ENCODE assay signal across 14 cellular contexts in genomic region chr16:67001726-67002125, GRCh38. TPM values are rescaled to one million over a fixed set of nuclear protein-coding genes. Genes with fewer than 3 reads are reported as not detected.
DNase-seq lines count a peak whose midpoint lies in the region; ATAC-seq, FAIRE-seq and TF ChIP-seq lines count a peak whose summit lies in the region.
"Had no signal": no experiment of that assay in that cellular context is flagged by ENCODE, and none has a peak within 500 bp of the region (broad histone marks: within the 10 kb centered on the region; RNA-seq: fewer than 3 reads in every experiment).

No MANE protein-coding gene starts in this region.

- H2AFZ ChIP-seq in HepG2 (ENCODE audit: low read length) = no peak overlapping the region

- peaks cover 47% of the 10 kb centered on the region for H3K36me3 Mint-ChIP-seq in activated CD4-positive, alpha-beta memory T cell treated with anti-CD3 and anti-CD28 coated beads, Interleukin-2, amount 10 ng/mL, durations not matched to agents 7 days and 5 days (ENCODE audit: low read depth)

- no peaks in the 10 kb centered on the region for H3K36me3 ChIP-seq in HepG2 (replicated peaks in 1 of 2; ENCODE audit: control insufficient read depth in 1 of 2, insufficient read depth in 2 of 2, low read length in 2 of 2)
- H3K36me3 ChIP-seq in right lobe of liver = peaks cover 0 to 8% (median 0%) of the 10 kb centered on the region in 4 donors
- H3K36me3 ChIP-seq: HAP-1 had no signal

- no peaks in the 10 kb centered on the region for H3K79me2 ChIP-seq in HepG2 (ENCODE audit: insufficient read depth, low read length)

- H3K4me3 ChIP-seq in HepG2 (replicated peaks in 1 of 3; ENCODE audit: insufficient read depth in 1 of 3, low read depth in 2 of 3, low read length in 3 of 3) (no peak overlapping the region), right lobe of liver (no peak overlapping the region)
- H3K4me3 ChIP-seq: body of pancreas, HAP-1 had no signal

- intact Hi-C loops in HepG2 (cut with micrococcal nuclease; ENCODE audit: unreplicated experiment) = no loop called here
- intact Hi-C loops in right lobe of liver (cut with DNase I) = no loop called here

- peaks cover 27% of the 10 kb centered on the region for H3K4me1 ChIP-seq in HepG2 (ENCODE audit: insufficient read depth, low read length)
- peaks cover 0 to 10% (median 4%) of the 10 kb centered on the region in 4 donors for H3K4me1 ChIP-seq in right lobe of liver
- H3K4me1 ChIP-seq: HAP-1 had no signal

- no TSS peak for BruUV-seq in HepG2 (replicated peaks; lab: Mats Ljungman, UMichigan)

- CTCF ChIA-PET in HepG2 (lab: Yijun Ruan, JAX; ENCODE audit: low intra/inter-chr PET ratio, low total read pairs) = interaction anchor here (0.6 kb wide), 1 partner anchor 1063 kb away, joined by 3 read pairs; no protein-coding TSS in a partner anchor
- CTCF ChIA-PET in activated CD4-positive, alpha-beta memory T cell treated with anti-CD3 and anti-CD28 coated beads, Interleukin-2, amount 10 ng/mL, durations not matched to agents 7 days and 5 days (lab: Charles Lee) = interaction anchor here (1.3 kb wide), 1 partner anchor 41 kb away, joined by 3 read pairs; the partner anchor contains the start of gene CES3

- DNase-seq in HepG2 (ENCODE audit: low spot score) (no peak), right lobe of liver (no peak), kidney glomerular epithelial cell (lab: John Stamatoyannopoulos, UW) (peak; percentile 10), UCSD-AML1 (lab: John Stamatoyannopoulos, UW; ENCODE audit: unreplicated experiment) (no peak), germinal center (ENCODE audit: low spot score) (no peak)
- no peak for DNase-seq in activated CD4-positive, alpha-beta memory T cell treated with anti-CD3 and anti-CD28 coated beads, Interleukin-2, amount 10 ng/mL, durations not matched to agents 7 days and 5 days
- DNase-seq: body of pancreas; PC-3; stimulated activated CD4-positive, alpha-beta T cell treated with anti-CD3 and anti-CD28 coated beads, Interleukin-1b, Interleukin-23, amount 100 ng/mL, for 48 hours; T1000 had no signal

- H3K27me3 Mint-ChIP-seq in activated CD4-positive, alpha-beta memory T cell treated with anti-CD3 and anti-CD28 coated beads, Interleukin-2, amount 10 ng/mL, durations not matched to agents 7 days and 5 days = no peaks in the 10 kb centered on the region
- H3K27me3 Mint-ChIP-seq: stimulated activated memory B cell treated with anti-CD40 and anti-IgM and Interleukin-4, amounts not matched to agents 10 μg/mL and 1 μg/mL and 100 μg/mL, for 72 hours had no signal

- peak overlapping the region; percentile 38 for H3K27ac Mint-ChIP-seq in activated CD4-positive, alpha-beta memory T cell treated with anti-CD3 and anti-CD28 coated beads, Interleukin-2, amount 10 ng/mL, durations not matched to agents 7 days and 5 days
- H3K27ac Mint-ChIP-seq: stimulated activated memory B cell treated with anti-CD40 and anti-IgM and Interleukin-4, amounts not matched to agents 10 μg/mL and 1 μg/mL and 100 μg/mL, for 72 hours had no signal

- H3K9me3 Mint-ChIP-seq in activated CD4-positive, alpha-beta memory T cell treated with anti-CD3 and anti-CD28 coated beads, Interleukin-2, amount 10 ng/mL, durations not matched to agents 7 days and 5 days = no peaks in the 10 kb centered on the region
- H3K9me3 Mint-ChIP-seq: stimulated activated memory B cell treated with anti-CD40 and anti-IgM and Interleukin-4, amounts not matched to agents 10 μg/mL and 1 μg/mL and 100 μg/mL, for 72 hours had no signal

- TF ChIP-seq POLR2A in HepG2 (IDR thresholded peaks at IDR 0.05; ENCODE audit: insufficient read depth in 1 of 2, low read depth in 2 of 2, low read length in 2 of 2) (no peak), right lobe of liver (IDR thresholded peaks at IDR 0.05) (no peak)

- H3K4me1 Mint-ChIP-seq in activated CD4-positive, alpha-beta memory T cell treated with anti-CD3 and anti-CD28 coated beads, Interleukin-2, amount 10 ng/mL, durations not matched to agents 7 days and 5 days = peaks cover 42% of the 10 kb centered on the region

- no peak for ATAC-seq in HepG2
- ATAC-seq in right lobe of liver = no peak
- no peak for ATAC-seq in GM21786 (IDR thresholded peaks at IDR 0.05; ENCODE audit: unreplicated experiment)
- no peak for ATAC-seq in GM18519 (IDR thresholded peaks at IDR 0.05; ENCODE audit: low FRiP score, unreplicated experiment)
- ATAC-seq: body of pancreas had no signal

- TF ChIP-seq CTCF in HepG2 (CRISPR knock-in tag; IDR thresholded peaks at IDR 0.05) (no peak), right lobe of liver (IDR thresholded peaks at IDR 0.05) (no peak)

- H4K20me1 ChIP-seq in HepG2 (ENCODE audit: insufficient read depth, low read length) = no peaks in the 10 kb centered on the region

- H3K27ac ChIP-seq in HepG2 (ENCODE audit: extremely low read length, insufficient read depth, low read length) (no peak overlapping the region), right lobe of liver (no peak overlapping the region)

- H3K9ac ChIP-seq in HepG2 (ENCODE audit: insufficient read depth, low read depth, low read length) = no peak overlapping the region

- in situ Hi-C loops in HepG2 (cut with HindIII; ENCODE audit: extremely low pct_ligation_motif_present, low pct_unique_long_range_greater_than_20kb) = no loop called here

- H3K4me2 ChIP-seq in HepG2 (ENCODE audit: low read depth, low read length) = no peak overlapping the region

- TF ChIP-seq EP300 in HepG2 (IDR thresholded peaks at IDR 0.05; ENCODE audit: low read depth in 2 of 2, low read length in 2 of 2) = no peak
- no peak for TF ChIP-seq EP300 in HepG2 (CRISPR knock-in tag; IDR thresholded peaks at IDR 0.05; ENCODE audit: borderline replicate concordance)

- peaks cover 1 to 9% of the 10 kb centered on the region in 2 experiments; a peak in 2 of 5 replicates for H3K27me3 ChIP-seq in HepG2 (ENCODE audit: control insufficient read depth in 1 of 2, insufficient read depth in 2 of 2, low read length in 2 of 2)
- no peaks in the 10 kb centered on the region for H3K27me3 ChIP-seq in right lobe of liver
- H3K27me3 ChIP-seq: body of pancreas had no signal

- 13% methylated on average over 2 of the region's 3 CpGs for WGBS in HepG2 (ENCODE audit: low lambda C conversion rate)
- WGBS in right lobe of liver (ENCODE audit: insufficient coverage, low coverage, low lambda C conversion rate, missing lambda C conversion rate) = 90% methylated on average over 2 of the region's 3 CpGs

- FAIRE-seq in HepG2 (lab: Jason Lieb, UNC) = no peak

- H3K9me3 ChIP-seq in HepG2 (ENCODE audit: low read length) (no peaks in the 10 kb centered on the region), right lobe of liver (no peaks in the 10 kb centered on the region)
- H3K9me3 ChIP-seq: body of pancreas, HAP-1 had no signal

- no peak for TF ChIP-seq RAD21 in HepG2 (CRISPR knock-in tag; IDR thresholded peaks at IDR 0.05)

- peak overlapping the region; percentile 81 for H3K4me3 Mint-ChIP-seq in activated CD4-positive, alpha-beta memory T cell treated with anti-CD3 and anti-CD28 coated beads, Interleukin-2, amount 10 ng/mL, durations not matched to agents 7 days and 5 days

- POLR2A ChIA-PET in HepG2 (lab: Yijun Ruan, JAX) = no interaction called here
- POLR2A ChIA-PET in activated CD4-positive, alpha-beta memory T cell treated with anti-CD3 and anti-CD28 coated beads, Interleukin-2, amount 10 ng/mL, durations not matched to agents 7 days and 5 days (lab: Charles Lee) = interaction anchor here (1.0 to 2.6 kb wide), 4 partner anchors 12 to 158 kb away, joined by 3 to 19 read pairs (median 6); partner anchors contain the start of genes FBXL8 and TRADD

RNA-seq across cellular contexts. Expression of gene CES4A, which starts 13.3 kb away (rescaled TPM):
- total RNA-seq in HepG2 (2016; rRNA removed; fragmentation: Illumina TruSeq; extraction: Trizol) (0.09 TPM in 1 of 2 replicates, not detected in the other), right lobe of liver (10 to 100 TPM in 4 of 6 experiments, 1 to 10 TPM in 2; 5.2 to 54.7 (median 15.3) TPM)
- not detected in 2 replicates for total RNA-seq in HepG2 (2016; cell fraction: cytosol; rRNA removed; fragmentation: Illumina TruSeq; extraction: Trizol; ENCODE audit: low read depth)
- not detected in 2 replicates for total RNA-seq in HepG2 (2016; cell fraction: insoluble cytoplasmic fraction; rRNA removed; fragmentation: Illumina TruSeq; extraction: Trizol)
- not detected in 2 replicates for total RNA-seq in HepG2 (2016; cell fraction: membrane; rRNA removed; fragmentation: Illumina TruSeq; extraction: Trizol)
- 0.43 TPM in 1 of 2 replicates, not detected in the other for total RNA-seq in HepG2 (2016; cell fraction: nucleus; rRNA removed; fragmentation: Illumina TruSeq; extraction: Trizol)
- polyA plus RNA-seq in HepG2 (2011; rRNA removed) = 0.17 and 0.18 TPM in 2 replicates
- polyA plus RNA-seq in HepG2 (2011; cell fraction: cytosol; rRNA removed) = not detected in 2 replicates
- polyA plus RNA-seq in HepG2 (2011; cell fraction: nucleus; rRNA removed) = 1.1 and 1.3 TPM in 2 replicates
- polyA plus RNA-seq in HepG2 (2012) = 0.19 and 0.28 TPM in 2 replicates
- not detected in 2 replicates for polyA plus RNA-seq in HepG2 (2016; cell fraction: cytosol; fragmentation: Illumina TruSeq; extraction: Trizol; ENCODE audit: low read depth)
- polyA plus RNA-seq in HepG2 (2016; cell fraction: insoluble cytoplasmic fraction; fragmentation: Illumina TruSeq; extraction: Trizol; ENCODE audit: low read depth) = not detected in 2 replicates
- polyA plus RNA-seq in HepG2 (2016; cell fraction: membrane; fragmentation: Illumina TruSeq; extraction: Trizol; ENCODE audit: low read depth) = not detected in 2 replicates
- 0.24 TPM in 1 of 2 replicates, not detected in the other for polyA plus RNA-seq in HepG2 (2016; cell fraction: nucleus; fragmentation: Illumina TruSeq; extraction: Trizol; ENCODE audit: insufficient read depth, low read depth)
- polyA minus RNA-seq in HepG2 (2011; rRNA and poly(A)+ RNA removed; ENCODE audit: low replicate concordance) = 0.72 TPM in 1 of 2 replicates, not detected in the other
- polyA minus RNA-seq in HepG2 (2011; cell fraction: cytosol; rRNA and poly(A)+ RNA removed) = not detected in 2 replicates
- 0.13 TPM in 1 of 2 replicates, not detected in the other for polyA minus RNA-seq in HepG2 (2011; cell fraction: nucleus; rRNA and poly(A)+ RNA removed)
- 10 to 100 TPM; 37.8 to 39.3 TPM for total RNA-seq in activated CD4-positive, alpha-beta memory T cell treated with anti-CD3 and anti-CD28 coated beads, Interleukin-2, amount 10 ng/mL, durations not matched to agents 7 days and 5 days

RNA-seq across cellular contexts. Expression of gene CBFB, which starts 27.2 kb away (rescaled TPM):
- total RNA-seq in HepG2 (2016; rRNA removed; fragmentation: Illumina TruSeq; extraction: Trizol) (70.8 and 76.0 TPM in 2 replicates), right lobe of liver (10 to 100 TPM in 5 of 6 experiments, 1 to 10 TPM in 1; 7.9 to 23.3 (median 18.9) TPM)
- total RNA-seq in HepG2 (2016; cell fraction: cytosol; rRNA removed; fragmentation: Illumina TruSeq; extraction: Trizol; ENCODE audit: low read depth) = 14.1 and 16.3 TPM in 2 replicates
- 66.9 and 69.6 TPM in 2 replicates for total RNA-seq in HepG2 (2016; cell fraction: insoluble cytoplasmic fraction; rRNA removed; fragmentation: Illumina TruSeq; extraction: Trizol)
- total RNA-seq in HepG2 (2016; cell fraction: membrane; rRNA removed; fragmentation: Illumina TruSeq; extraction: Trizol) = 38.3 and 41.2 TPM in 2 replicates
- total RNA-seq in HepG2 (2016; cell fraction: nucleus; rRNA removed; fragmentation: Illumina TruSeq; extraction: Trizol) = 31.2 and 35.7 TPM in 2 replicates
- polyA plus RNA-seq in HepG2 (2011; rRNA removed) = 15.4 and 22.1 TPM in 2 replicates
- polyA plus RNA-seq in HepG2 (2011; cell fraction: cytosol; rRNA removed) = 10.3 and 18.1 TPM in 2 replicates
- 10.2 and 17.3 TPM in 2 replicates for polyA plus RNA-seq in HepG2 (2011; cell fraction: nucleus; rRNA removed)
- 28.7 and 37.3 TPM in 2 replicates for polyA plus RNA-seq in HepG2 (2012)
- 7.7 and 8.0 TPM in 2 replicates for polyA plus RNA-seq in HepG2 (2016; cell fraction: cytosol; fragmentation: Illumina TruSeq; extraction: Trizol; ENCODE audit: low read depth)
- 67.5 and 73.5 TPM in 2 replicates for polyA plus RNA-seq in HepG2 (2016; cell fraction: insoluble cytoplasmic fraction; fragmentation: Illumina TruSeq; extraction: Trizol; ENCODE audit: low read depth)
- polyA plus RNA-seq in HepG2 (2016; cell fraction: membrane; fragmentation: Illumina TruSeq; extraction: Trizol; ENCODE audit: low read depth) = 22.4 and 23.1 TPM in 2 replicates
- 46.0 and 53.1 TPM in 2 replicates for polyA plus RNA-seq in HepG2 (2016; cell fraction: nucleus; fragmentation: Illumina TruSeq; extraction: Trizol; ENCODE audit: insufficient read depth, low read depth)
- 9.6 and 21.2 TPM in 2 replicates for polyA minus RNA-seq in HepG2 (2011; rRNA and poly(A)+ RNA removed; ENCODE audit: low replicate concordance)
- 35.2 and 47.8 TPM in 2 replicates for polyA minus RNA-seq in HepG2 (2011; cell fraction: cytosol; rRNA and poly(A)+ RNA removed)
- 23.3 and 26.0 TPM in 2 replicates for polyA minus RNA-seq in HepG2 (2011; cell fraction: nucleus; rRNA and poly(A)+ RNA removed)
- total RNA-seq in activated CD4-positive, alpha-beta memory T cell treated with anti-CD3 and anti-CD28 coated beads, Interleukin-2, amount 10 ng/mL, durations not matched to agents 7 days and 5 days = 100 to 1,000 TPM; 236 to 238 TPM

RNA-seq across cellular contexts. Expression of gene CES3, which starts 40.7 kb away (rescaled TPM):
- 2.3 and 6.6 TPM in 2 replicates for total RNA-seq in HepG2 (2016; rRNA removed; fragmentation: Illumina TruSeq; extraction: Trizol)
- 1.0 and 1.6 TPM in 2 replicates for total RNA-seq in HepG2 (2016; cell fraction: cytosol; rRNA removed; fragmentation: Illumina TruSeq; extraction: Trizol; ENCODE audit: low read depth)
- 2.2 and 6.6 TPM in 2 replicates for total RNA-seq in HepG2 (2016; cell fraction: insoluble cytoplasmic fraction; rRNA removed; fragmentation: Illumina TruSeq; extraction: Trizol)
- total RNA-seq in HepG2 (2016; cell fraction: membrane; rRNA removed; fragmentation: Illumina TruSeq; extraction: Trizol) = 1.1 and 1.5 TPM in 2 replicates
- 7.5 and 8.8 TPM in 2 replicates for total RNA-seq in HepG2 (2016; cell fraction: nucleus; rRNA removed; fragmentation: Illumina TruSeq; extraction: Trizol)
- polyA plus RNA-seq in HepG2 (2011; rRNA removed) = 17.4 and 18.1 TPM in 2 replicates
- 6.7 and 8.6 TPM in 2 replicates for polyA plus RNA-seq in HepG2 (2011; cell fraction: cytosol; rRNA removed)
- 92.0 and 127 TPM in 2 replicates for polyA plus RNA-seq in HepG2 (2011; cell fraction: nucleus; rRNA removed)
- 8.9 and 16.9 TPM in 2 replicates for polyA plus RNA-seq in HepG2 (2012)
- 0.78 and 0.88 TPM in 2 replicates for polyA plus RNA-seq in HepG2 (2016; cell fraction: cytosol; fragmentation: Illumina TruSeq; extraction: Trizol; ENCODE audit: low read depth)
- 1.7 and 1.9 TPM in 2 replicates for polyA plus RNA-seq in HepG2 (2016; cell fraction: insoluble cytoplasmic fraction; fragmentation: Illumina TruSeq; extraction: Trizol; ENCODE audit: low read depth)
- 1.1 and 1.7 TPM in 2 replicates for polyA plus RNA-seq in HepG2 (2016; cell fraction: membrane; fragmentation: Illumina TruSeq; extraction: Trizol; ENCODE audit: low read depth)
- polyA plus RNA-seq in HepG2 (2016; cell fraction: nucleus; fragmentation: Illumina TruSeq; extraction: Trizol; ENCODE audit: insufficient read depth, low read depth) = 17.9 and 18.5 TPM in 2 replicates
- 11.2 and 24.1 TPM in 2 replicates for polyA minus RNA-seq in HepG2 (2011; rRNA and poly(A)+ RNA removed; ENCODE audit: low replicate concordance)
- 3.3 and 3.6 TPM in 2 replicates for polyA minus RNA-seq in HepG2 (2011; cell fraction: cytosol; rRNA and poly(A)+ RNA removed)
- polyA minus RNA-seq in HepG2 (2011; cell fraction: nucleus; rRNA and poly(A)+ RNA removed) = 30.0 and 30.8 TPM in 2 replicates
- total RNA-seq in right lobe of liver = 10 to 100 TPM; 19.1 to 82.4 (median 35.9) TPM
- total RNA-seq in activated CD4-positive, alpha-beta memory T cell treated with anti-CD3 and anti-CD28 coated beads, Interleukin-2, amount 10 ng/mL, durations not matched to agents 7 days and 5 days = 1 to 10 TPM; 6.1 to 6.3 TPM

Comparison
In these comparisons a context has a peak if more than half of its experiments do, and no peak if none do; other contexts are left out.
1. RNA of gene CES4A, which starts 13.3 kb away (total RNA-seq): 37.8 to 39.3 TPM in activated CD4-positive, alpha-beta memory T cell treated with anti-CD3 and anti-CD28 coated beads, Interleukin-2, amount 10 ng/mL, durations not matched to agents 7 days and 5 days and 5.2 to 54.7 TPM in right lobe of liver; 0.09 to 0.43 TPM in HepG2; every median in the first group is over 4 times any median in the second.